ENCODE assay signal across 8 cellular contexts in genomic region chr2:201452856-201453643, GRCh38. TPM values are rescaled to one million over a fixed set of nuclear protein-coding genes. Genes with fewer than 3 reads are reported as not detected.
A peak's percentile ranks its signal among the peaks of the same experiment; 100 is the strongest.
DNase-seq lines count a peak whose midpoint lies in the region; ATAC-seq and TF ChIP-seq lines count a peak whose summit lies in the region.
"Had no signal": no experiment of that assay in that cellular context is flagged by ENCODE, and none has a peak within 500 bp of the region (broad histone marks: within the 10 kb centered on the region; RNA-seq: fewer than 3 reads in every experiment).

No MANE protein-coding gene starts in this region.

- no peaks in the 10 kb centered on the region for H3K27me3 Mint-ChIP-seq in T-cell

- H3K4me3 Mint-ChIP-seq in T-cell = peak overlapping the region; percentile 82 to 99 (median 89)

- DNase-seq in HFF-Myc (ENCODE audit: extremely low read depth, low read depth) (no peak), T-cell (no peak), fibroblast of the aortic adventitia (ENCODE audit: low read depth) (no peak), retina (peak; percentile 58), Ammon's horn (ENCODE audit: low spot score) (no peak), NCI-H2107 (lab: John Stamatoyannopoulos, UW) (no peak), NCI-H2107 treated with DMSO at 0.1 percent for 48 hours (lab: John Stamatoyannopoulos, UW; ENCODE audit: unreplicated experiment) (no peak)
- DNase-seq: uterus had no signal

- H3K4me3 ChIP-seq in HFF-Myc (replicated peaks; ENCODE audit: low read depth, low read length) = peak overlapping the region; percentile 99
- H3K4me3 ChIP-seq in fibroblast of the aortic adventitia (ENCODE audit: low read depth, low read length) = peak overlapping the region; percentile 93

- CTCF ChIA-PET in T-cell (lab: Charles Lee) = interaction anchor here in 1 of 2 donors (0.6 kb wide), 1 partner anchor 40 kb away, joined by 3 read pairs; no protein-coding TSS in a partner anchor

- no peak for ATAC-seq in T-cell (replicated peaks in 1 of 4)

- peak overlapping the region in 1 of 2 donors; percentile 49 for H3K27ac Mint-ChIP-seq in T-cell

- POLR2A ChIA-PET in T-cell (lab: Charles Lee) = interaction anchor here (0.8 to 1.1 kb wide), 2 partner anchors 191 to 328 kb away, joined by 3 read pairs; partner anchors contain the start of gene ALS2 (in 1 of the 2)

- H3K4me1 Mint-ChIP-seq in T-cell = peaks cover 32 to 42% (median 36%) of the 10 kb centered on the region in 3 donors

- no peak for TF ChIP-seq CTCF in HFF-Myc (IDR thresholded peaks at IDR 0.05; ENCODE audit: low read depth, low read length, missing control alignments)
- no peak for TF ChIP-seq CTCF in fibroblast of the aortic adventitia (IDR thresholded peaks at IDR 0.05; ENCODE audit: insufficient read depth, low read length)

- H3K9me3 Mint-ChIP-seq in T-cell = no peaks in the 10 kb centered on the region

- H3K36me3 Mint-ChIP-seq in T-cell = peaks cover 8% of the 10 kb centered on the region

RNA-seq across cellular contexts. Expression of gene STRADB, which starts 1.5 kb away (rescaled TPM):
- total RNA-seq in T-cell = 10 to 100 TPM; 10.2 to 24.2 (median 18.0) TPM
- total RNA-seq in fibroblast of the aortic adventitia (ENCODE audit: low replicate concordance) = 47.6 and 57.6 TPM in 2 replicates

RNA-seq across cellular contexts. Expression of gene TRAK2, which starts 1.8 kb away (rescaled TPM):
- total RNA-seq in T-cell (10 to 100 TPM; 39.5 to 47.9 (median 43.4) TPM), fibroblast of the aortic adventitia (ENCODE audit: low replicate concordance) (22.7 and 74.7 TPM in 2 replicates)
